ENCODE assay signal across 20 cellular contexts in the genomic region with DNA sequence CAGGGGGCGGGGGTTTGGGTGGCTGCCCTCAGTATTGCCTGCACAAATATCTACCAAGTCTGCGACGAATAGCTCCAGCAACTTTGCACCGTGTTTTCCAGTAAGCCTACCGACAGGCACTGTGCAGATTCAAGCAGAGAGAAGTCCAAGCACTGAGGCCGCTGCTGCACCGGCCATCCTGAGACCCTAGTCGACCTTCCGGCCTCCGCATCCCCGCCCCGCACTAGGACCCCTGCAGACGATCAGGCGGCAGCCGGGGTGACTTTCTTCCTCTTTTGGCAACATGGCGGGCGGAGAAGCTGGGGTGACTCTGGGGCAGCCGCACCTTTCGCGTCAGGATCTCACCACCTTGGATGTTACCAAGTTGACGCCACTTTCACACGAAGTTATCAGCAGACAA.
"Had no signal": no experiment of that assay in that cellular context is flagged by ENCODE, and none has a peak within 500 bp of the region (broad histone marks: within the 10 kb centered on the region; RNA-seq: fewer than 3 reads in every experiment).

A gene (plus strand): TSS at position 271 of the 400 bp plus-strand sequence. CDS start 13 bp downstream, at position 284.

- H3K27me3 ChIP-seq: left lung, suprapubic skin, tibial artery, upper lobe of left lung had no signal

- H3K36me3 Mint-ChIP-seq: naive thymus-derived CD4-positive, alpha-beta T cell; stimulated activated effector memory CD8-positive, alpha-beta T cell treated with anti-CD3 and anti-CD28 coated beads, Interleukin-12 subunit alpha, Interleukin-12 subunit beta, amount 100 ng/mL, for 72 hours had no signal

- DNase-seq: effector CD4-positive, alpha-beta T cell; endodermal cell; erythroblast; foreskin keratinocyte; islet precursor cell; mesendoderm; naive thymus-derived CD4-positive, alpha-beta T cell; small intestine; stimulated activated CD4-positive, alpha-beta T cell treated with anti-CD3 and anti-CD28 coated beads, Interleukin-2, amount 100 ng/mL, for 48 hours; stimulated activated CD8-positive, alpha-beta memory T cell treated with anti-CD3 and anti-CD28 coated beads, Interleukin-4, amount 100 ng/mL, for 48 hours; stimulated activated naive CD8-positive, alpha-beta T cell treated with anti-CD3 and anti-CD28 coated beads, Interleukin-15, Interleukin-2, amounts not matched to agents 100 U/mL and 50 U/mL, for 24 hours; tibial artery; uterus had no signal

- FAIRE-seq: endothelial cell of umbilical vein, small intestine had no signal

- H3K9me3 ChIP-seq: left lung, suprapubic skin, upper lobe of left lung, uterus had no signal

- H3K4me3 Mint-ChIP-seq: endodermal cell; naive thymus-derived CD4-positive, alpha-beta T cell; stimulated activated effector memory CD8-positive, alpha-beta T cell treated with anti-CD3 and anti-CD28 coated beads, Interleukin-12 subunit alpha, Interleukin-12 subunit beta, amount 100 ng/mL, for 72 hours had no signal

- H3K4me3 ChIP-seq: coronary artery, left lung, suprapubic skin, tibial artery, upper lobe of left lung, uterus had no signal

- H3K27ac ChIP-seq: coronary artery, foreskin keratinocyte, left lung, suprapubic skin, tibial artery, upper lobe of left lung, uterus had no signal

- H3K4me1 ChIP-seq: foreskin keratinocyte, left lung, suprapubic skin, tibial artery, upper lobe of left lung, uterus had no signal

- ATAC-seq: foreskin keratinocyte; left lung; naive thymus-derived CD4-positive, alpha-beta T cell; right cardiac atrium; stimulated activated effector memory CD8-positive, alpha-beta T cell treated with anti-CD3 and anti-CD28 coated beads, Interleukin-12 subunit alpha, Interleukin-12 subunit beta, amount 100 ng/mL, for 72 hours; stimulated activated naive CD8-positive, alpha-beta T cell treated with anti-CD3 and anti-CD28 coated beads, Interleukin-15, Interleukin-2, amounts not matched to agents 100 U/mL and 50 U/mL, for 24 hours had no signal

- H3K27ac Mint-ChIP-seq: endodermal cell; stimulated activated effector memory CD8-positive, alpha-beta T cell treated with anti-CD3 and anti-CD28 coated beads, Interleukin-12 subunit alpha, Interleukin-12 subunit beta, amount 100 ng/mL, for 72 hours had no signal

- H3K36me3 ChIP-seq: left lung, suprapubic skin, tibial artery, upper lobe of left lung, uterus had no signal

- H3K4me1 Mint-ChIP-seq: endodermal cell; naive thymus-derived CD4-positive, alpha-beta T cell had no signal
